ENCODE assay signal across 9 cellular contexts in the genomic region with DNA sequence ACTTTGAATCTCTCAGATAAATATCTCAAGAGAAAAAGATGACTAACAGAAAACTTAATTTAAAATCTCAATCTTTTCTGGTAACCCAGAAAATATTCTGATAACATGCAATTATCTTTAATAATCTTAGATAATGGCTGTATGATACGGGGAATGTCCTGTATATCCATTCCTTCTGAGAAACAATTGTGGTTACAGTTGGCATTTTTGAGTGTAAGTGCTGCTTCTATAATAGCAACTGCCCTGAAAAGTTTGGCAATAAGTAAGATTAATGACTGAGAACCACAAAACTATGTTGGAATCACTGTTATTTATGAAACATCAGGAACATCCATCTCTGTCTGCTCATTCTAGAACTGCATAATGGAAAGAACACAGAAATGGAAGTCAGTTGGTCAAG.
"Had no signal": no experiment of that assay in that cellular context is flagged by ENCODE, and none has a peak within 500 bp of the region (broad histone marks: within the 10 kb centered on the region; RNA-seq: fewer than 3 reads in every experiment).

No MANE protein-coding gene starts in this region.

- DNase-seq: GM23248, GOT3, H7, H9, HCEC 1CT, HFFc6 had no signal

- H3K4me1 ChIP-seq: HAP-1 had no signal

- H3K27ac ChIP-seq: GM23248 had no signal

- H3K4me2 ChIP-seq: GM23338 had no signal

- H2AFZ ChIP-seq: GM23248, GM23338 had no signal

- H3K9ac ChIP-seq: GM23248 had no signal

- H3K27ac Mint-ChIP-seq: GM23338, H9, HFFc6 had no signal

- H3K9me3 ChIP-seq: HAP-1 had no signal

- ATAC-seq: GM23338, HCT116 had no signal

- H3K4me3 ChIP-seq: GM23248, GM23338, HAP-1 had no signal

- H3K36me3 ChIP-seq: HAP-1 had no signal

- H3K4me3 Mint-ChIP-seq: GM23338, H9, HFFc6 had no signal

- H3K4me1 Mint-ChIP-seq: GM23338, H9 had no signal
